ENCODE assay signal across 12 cellular contexts in genomic region chr4:76803522-76803921, GRCh38.
DNase-seq lines count a peak whose midpoint lies in the region; ATAC-seq and TF ChIP-seq lines count a peak whose summit lies in the region.
"Had no signal": no experiment of that assay in that cellular context is flagged by ENCODE, and none has a peak within 500 bp of the region (broad histone marks: within the 10 kb centered on the region; RNA-seq: fewer than 3 reads in every experiment).

No MANE protein-coding gene starts in this region.

- H3K4me3 Mint-ChIP-seq in activated T-cell treated with anti-CD3 and anti-CD28 coated beads, Interleukin-2, amount 50 U/mL, for 24 hours: no peak overlapping the region
- H3K4me3 Mint-ChIP-seq: stimulated activated naive CD8-positive, alpha-beta T cell treated with anti-CD3 and anti-CD28 coated beads, Interleukin-15, Interleukin-2, amounts not matched to agents 100 ng/mL and 50 ng/mL, for 24 hours had no signal

- H3K27ac ChIP-seq in fibroblast of lung (ENCODE audit: insufficient read depth, low read length) (peak overlapping the region; percentile 59), smooth muscle cell (ENCODE audit: low read depth) (peak overlapping the region; percentile 95)
- H3K27ac ChIP-seq: 22Rv1, neutrophil had no signal

- H3K4me2 ChIP-seq in fibroblast of lung (ENCODE audit: extremely low read depth, insufficient read depth, low read length) (peak overlapping the region; percentile 52), smooth muscle cell (peak overlapping the region; percentile 79)

- DNase-seq in DMS 273 (lab: John Stamatoyannopoulos, UW; ENCODE audit: unreplicated experiment) (peak; percentile 5), DMS 273 treated with DMSO at 0.1 percent for 48 hours (lab: John Stamatoyannopoulos, UW) (no peak), RPMI7951 (ENCODE audit: low read depth) (peak; percentile 18), fibroblast of lung (ENCODE audit: low read depth in 2 of 2) (peak; percentile 76 to 98), smooth muscle cell (lab: John Stamatoyannopoulos, UW; ENCODE audit: unreplicated experiment) (no peak), foreskin melanocyte (no peak)
- DNase-seq in activated T-cell treated with anti-CD3 and anti-CD28 coated beads, Interleukin-2, amount 50 U/mL, for 24 hours: no peak
- DNase-seq: KG1 had no signal

- 42% methylated on average over 5 of the region's 5 CpGs for WGBS in smooth muscle cell (ENCODE audit: low lambda C conversion rate)

- H3K36me3 ChIP-seq in fibroblast of lung (ENCODE audit: control insufficient read depth, insufficient read depth, low read length): no peaks in the 10 kb centered on the region
- H3K36me3 ChIP-seq in smooth muscle cell (ENCODE audit: low read depth): no peaks in the 10 kb centered on the region
- H3K36me3 ChIP-seq: neutrophil had no signal

- no peak overlapping the region for H3K27ac Mint-ChIP-seq in activated T-cell treated with anti-CD3 and anti-CD28 coated beads, Interleukin-2, amount 50 U/mL, for 24 hours
- H3K27ac Mint-ChIP-seq: stimulated activated naive CD8-positive, alpha-beta T cell treated with anti-CD3 and anti-CD28 coated beads, Interleukin-15, Interleukin-2, amounts not matched to agents 100 ng/mL and 50 ng/mL, for 24 hours had no signal

- TF ChIP-seq CTCF in fibroblast of lung (conservative IDR thresholded peaks at IDR 0.05 in 1 of 2, IDR thresholded peaks at IDR 0.05 in 1 of 2; ENCODE audit: low read depth in 1 of 2, low read length in 2 of 2): no peak
- no peak for TF ChIP-seq CTCF in smooth muscle cell (IDR thresholded peaks at IDR 0.05; ENCODE audit: borderline replicate concordance, insufficient read depth, poor library complexity, severe bottlenecking)

- H3K4me3 ChIP-seq in fibroblast of lung (replicated peaks in 1 of 4; ENCODE audit: control extremely low read depth in 1 of 4, insufficient read depth in 1 of 4, low read depth in 3 of 4, low read length in 4 of 4): no peak overlapping the region
- no peak overlapping the region for H3K4me3 ChIP-seq in smooth muscle cell

- no peaks in the 10 kb centered on the region for H3K79me2 ChIP-seq in fibroblast of lung (ENCODE audit: control insufficient read depth, insufficient read depth, low read length)
- H3K79me2 ChIP-seq in smooth muscle cell (ENCODE audit: low read depth): no peaks in the 10 kb centered on the region

- no peaks in the 10 kb centered on the region for H3K9me3 ChIP-seq in fibroblast of lung (ENCODE audit: control insufficient read depth, insufficient read depth, low read depth, low read length)
- no peaks in the 10 kb centered on the region for H3K9me3 ChIP-seq in smooth muscle cell (replicated peaks; ENCODE audit: low read depth)
- H3K9me3 ChIP-seq: neutrophil had no signal

- no peaks in the 10 kb centered on the region for H3K4me1 Mint-ChIP-seq in activated T-cell treated with anti-CD3 and anti-CD28 coated beads, Interleukin-2, amount 50 U/mL, for 24 hours (ENCODE audit: low read depth)

- no peak for ATAC-seq in HG03135 (IDR thresholded peaks at IDR 0.05; ENCODE audit: unreplicated experiment)

- peaks cover 28% of the 10 kb centered on the region for H3F3A ChIP-seq in smooth muscle cell (ENCODE audit: low read depth)

- H3K27me3 Mint-ChIP-seq in activated T-cell treated with anti-CD3 and anti-CD28 coated beads, Interleukin-2, amount 50 U/mL, for 24 hours: peaks cover 34% of the 10 kb centered on the region

- H3K9ac ChIP-seq in fibroblast of lung (ENCODE audit: insufficient read depth, low read length) (no peak overlapping the region), smooth muscle cell (ENCODE audit: low read depth) (peak overlapping the region; percentile 57)

- no peaks in the 10 kb centered on the region for H4K20me1 ChIP-seq in fibroblast of lung (ENCODE audit: control insufficient read depth, extremely low read depth, insufficient read depth, low read length)
- H4K20me1 ChIP-seq in smooth muscle cell (ENCODE audit: low read depth): no peaks in the 10 kb centered on the region

- H3K4me1 ChIP-seq in fibroblast of lung (ENCODE audit: control insufficient read depth, extremely low read depth, insufficient read depth, low read length) (peaks cover 16% of the 10 kb centered on the region), smooth muscle cell (ENCODE audit: low read depth) (peaks cover 27% of the 10 kb centered on the region)

- H3K36me3 Mint-ChIP-seq in activated T-cell treated with anti-CD3 and anti-CD28 coated beads, Interleukin-2, amount 50 U/mL, for 24 hours (ENCODE audit: low read depth): no peaks in the 10 kb centered on the region

- H3K9me3 Mint-ChIP-seq in activated T-cell treated with anti-CD3 and anti-CD28 coated beads, Interleukin-2, amount 50 U/mL, for 24 hours: peaks cover 20% of the 10 kb centered on the region

- H2AFZ ChIP-seq in fibroblast of lung (ENCODE audit: low read length) (no peak overlapping the region), smooth muscle cell (ENCODE audit: low read depth) (peak overlapping the region; percentile 9)

- no peaks in the 10 kb centered on the region for H3K27me3 ChIP-seq in fibroblast of lung (ENCODE audit: control insufficient read depth, insufficient read depth, low read length)
- H3K27me3 ChIP-seq in smooth muscle cell (ENCODE audit: low read depth): no peaks in the 10 kb centered on the region

Comparison
In these comparisons a context has a peak if more than half of its experiments do, and no peak if none do; other contexts are left out.
1. DNase-seq: peak in DMS 273 (single experiment), RPMI7951 (single experiment) and fibroblast of lung (2 of 2); none in DMS 273 treated with DMSO at 0.1 percent for 48 hours (single experiment), smooth muscle cell (single experiment), foreskin melanocyte (single experiment) and activated T-cell treated with anti-CD3 and anti-CD28 coated beads, Interleukin-2, amount 50 U/mL, for 24 hours (single experiment).